10 cellular contexts compared by ENCODE assay signal in genomic region chr10:124739119-124739921, GRCh38. TPM values are rescaled to one million over a fixed set of nuclear protein-coding genes. Genes with fewer than 3 reads are reported as not detected.
DNase-seq lines count a peak whose midpoint lies in the region; ATAC-seq and TF ChIP-seq lines count a peak whose summit lies in the region.
"Had no signal": no experiment of that assay in that cellular context is flagged by ENCODE, and none has a peak within 500 bp of the region (broad histone marks: within the 10 kb centered on the region; RNA-seq: fewer than 3 reads in every experiment).

No MANE protein-coding gene starts in this region.

- POLR2A ChIA-PET in CD8-positive, alpha-beta memory T cell (lab: Charles Lee): interaction anchor here (1.0 to 3.6 kb wide), 4 partner anchors 21 to 199 kb away, joined by 3 to 33 read pairs (median 11); no protein-coding TSS in a partner anchor

- peak overlapping the region; percentile 27 for H3K27ac ChIP-seq in CD8-positive, alpha-beta memory T cell (ENCODE audit: low read depth, low read length)
- H3K27ac ChIP-seq in psoas muscle: peak overlapping the region; percentile 95

- peaks cover 0 to 1% of the 10 kb centered on the region in 2 donors for H3K27me3 Mint-ChIP-seq in CD8-positive, alpha-beta memory T cell

- DNase-seq in CD8-positive, alpha-beta memory T cell: no peak
- DNase-seq in RPMI8226: peak; percentile 7
- peak; percentile 53 for DNase-seq in fibroblast of the aortic adventitia (ENCODE audit: low read depth)
- no peak for DNase-seq in psoas muscle
- DNase-seq in NCI-H2107 (lab: John Stamatoyannopoulos, UW): no peak
- DNase-seq in AML-193 (lab: John Stamatoyannopoulos, UW): no peak
- DNase-seq: GM23248 had no signal

- CTCF ChIA-PET in CD8-positive, alpha-beta memory T cell (lab: Charles Lee): interaction anchor here (0.8 to 17.4 kb wide), 14 partner anchors 9 to 209 kb away, joined by 3 to 397 read pairs (median 26); no protein-coding TSS in a partner anchor

- 38 to 63% (median 44%) methylated on average over 12 to 13 of the region's 13 CpGs for WGBS in psoas muscle, 3 donors

- H3K4me3 ChIP-seq in CD8-positive, alpha-beta memory T cell (ENCODE audit: low read length): peak overlapping the region; percentile 74
- H3K4me3 ChIP-seq in fibroblast of the aortic adventitia (ENCODE audit: low read depth, low read length) (peak overlapping the region; percentile 3), psoas muscle (no peak overlapping the region)
- H3K4me3 ChIP-seq: GM23248, mucosa of descending colon had no signal

- H3K4me1 Mint-ChIP-seq in CD8-positive, alpha-beta memory T cell: peaks cover 81 to 86% (median 84%) of the 10 kb centered on the region in 3 donors

- H3K36me3 ChIP-seq in CD8-positive, alpha-beta memory T cell (ENCODE audit: insufficient read depth, low read length): no peaks in the 10 kb centered on the region
- H3K36me3 ChIP-seq in psoas muscle (ENCODE audit: insufficient read depth in 1 of 2, low read depth in 1 of 2): no peaks in the 10 kb centered on the region

- ATAC-seq in psoas muscle (no peak), HG02759 (IDR thresholded peaks at IDR 0.05; ENCODE audit: unreplicated experiment) (no peak), GM19452 (IDR thresholded peaks at IDR 0.05; ENCODE audit: unreplicated experiment) (no peak)
- ATAC-seq: mucosa of descending colon had no signal

- H3K9me3 ChIP-seq in CD8-positive, alpha-beta memory T cell (ENCODE audit: low read length): no peaks in the 10 kb centered on the region
- H3K9me3 ChIP-seq in psoas muscle: no peaks in the 10 kb centered on the region
- H3K9me3 ChIP-seq: mucosa of descending colon had no signal

- peak overlapping the region; percentile 89 to 98 (median 96) for H3K27ac Mint-ChIP-seq in CD8-positive, alpha-beta memory T cell

- H3K4me3 Mint-ChIP-seq in CD8-positive, alpha-beta memory T cell: peak overlapping the region; percentile 95 to 100 (median 98)

- intact Hi-C loops in psoas muscle (cut with DNase I): loop anchor here (5.0 to 10.0 kb wide), 3 partner anchors 37 to 92 kb away; no protein-coding TSS in a partner anchor

- H3K9me3 Mint-ChIP-seq in CD8-positive, alpha-beta memory T cell: no peaks in the 10 kb centered on the region

- TF ChIP-seq CTCF in fibroblast of the aortic adventitia (IDR thresholded peaks at IDR 0.05; ENCODE audit: insufficient read depth, low read length) (no peak), psoas muscle (IDR thresholded peaks at IDR 0.05) (no peak)

- peaks cover 82% of the 10 kb centered on the region for H3K4me1 ChIP-seq in CD8-positive, alpha-beta memory T cell (ENCODE audit: insufficient read depth, low read length)
- peaks cover 84% of the 10 kb centered on the region for H3K4me1 ChIP-seq in psoas muscle

- peaks cover 0 to 24% (median 2%) of the 10 kb centered on the region in 3 donors for H3K36me3 Mint-ChIP-seq in CD8-positive, alpha-beta memory T cell

- no peaks in the 10 kb centered on the region for H3K27me3 ChIP-seq in CD8-positive, alpha-beta memory T cell (ENCODE audit: insufficient read depth, low read length, poor library complexity, severe bottlenecking)
- no peaks in the 10 kb centered on the region for H3K27me3 ChIP-seq in psoas muscle (ENCODE audit: insufficient read depth in 3 of 3, low read length in 2 of 3)

RNA-seq across cellular contexts. Expression of gene FAM53B, which starts 4.9 kb away (rescaled TPM):
- total RNA-seq in CD8-positive, alpha-beta memory T cell: 10 to 100 TPM; 28.8 to 29.2 TPM
- polyA plus RNA-seq in CD8-positive, alpha-beta memory T cell: 41.6 TPM
- total RNA-seq in fibroblast of the aortic adventitia (ENCODE audit: low replicate concordance) (9.2 and 11.0 TPM in 2 replicates), psoas muscle (100 to 1,000 TPM in 1 of 4 donors, 10 to 100 TPM in 3; 31.0 to 142 (median 43.1) TPM)
- polyA plus RNA-seq in psoas muscle: 100 to 1,000 TPM in 1 of 3 donors, 10 to 100 TPM in 2; 34.9 to 178 (median 55.8) TPM

RNA-seq across cellular contexts. Expression of gene EEF1AKMT2, which starts 52.4 kb away (rescaled TPM):
- total RNA-seq in CD8-positive, alpha-beta memory T cell: 10 to 100 TPM; 18.2 to 18.6 TPM
- 21.1 TPM for polyA plus RNA-seq in CD8-positive, alpha-beta memory T cell
- total RNA-seq in fibroblast of the aortic adventitia (ENCODE audit: low replicate concordance) (25.3 TPM in 2 replicates), psoas muscle (10 to 100 TPM in 1 of 4 donors, 1 to 10 TPM in 3; 7.6 to 11.9 (median 9.5) TPM)
- polyA plus RNA-seq in psoas muscle: 10 to 100 TPM in 1 of 3 donors, 1 to 10 TPM in 2; 3.3 to 10.6 (median 3.5) TPM

Comparison
In these comparisons a context has a peak if more than half of its experiments do, and no peak if none do; other contexts are left out.
1. DNase-seq: peak in RPMI8226 (single experiment) and fibroblast of the aortic adventitia (single experiment); none in CD8-positive, alpha-beta memory T cell (0 of 5), psoas muscle (0 of 2), NCI-H2107 (single experiment) and AML-193 (0 of 2).